In the genomic region with DNA sequence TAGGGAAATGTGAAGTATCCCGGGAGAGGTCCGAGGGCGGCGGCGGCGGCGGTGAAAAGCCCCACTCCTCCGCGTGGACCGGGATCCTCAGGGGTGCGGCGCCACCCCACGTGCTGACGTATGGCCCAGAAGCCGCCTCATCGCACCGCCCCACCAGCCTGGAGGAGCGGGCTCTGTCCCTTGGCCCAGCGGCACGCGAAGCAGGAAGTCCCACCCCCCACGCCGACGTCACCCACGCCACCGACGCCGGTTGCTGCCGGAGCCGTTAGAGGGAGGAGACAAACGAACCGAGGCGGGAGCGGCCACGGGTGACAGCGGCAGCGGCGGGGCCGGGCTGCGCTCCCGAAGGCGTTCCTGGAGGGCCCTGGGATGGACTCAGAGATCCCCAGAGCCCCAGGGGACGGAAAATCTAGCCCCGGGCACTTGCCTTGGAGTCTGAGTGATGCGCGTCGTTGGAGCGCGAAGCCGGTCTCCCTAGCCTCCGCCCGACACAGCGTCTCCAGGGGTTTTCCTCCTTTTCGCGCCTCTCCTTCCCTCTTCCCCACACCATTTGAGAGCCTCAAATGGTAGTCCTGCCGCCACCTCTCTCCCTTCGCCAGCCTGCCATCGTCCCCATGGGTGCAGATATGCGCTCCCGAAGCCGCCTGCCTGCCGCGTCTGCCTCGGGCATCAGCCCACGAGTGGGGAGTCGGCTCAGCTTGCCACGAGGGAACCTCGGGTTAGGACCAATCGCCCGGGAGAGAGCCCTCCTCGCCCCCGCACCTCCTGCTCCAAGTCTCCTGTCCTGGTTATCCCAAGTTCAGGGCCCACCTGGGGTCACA, we compare ENCODE assay signal across 8 cellular contexts.
A peak's percentile ranks its signal among the peaks of the same experiment; 100 is the strongest.
DNase-seq lines count a peak whose midpoint lies in the region; ATAC-seq lines count a peak whose summit lies in the region.

A gene with protein sequence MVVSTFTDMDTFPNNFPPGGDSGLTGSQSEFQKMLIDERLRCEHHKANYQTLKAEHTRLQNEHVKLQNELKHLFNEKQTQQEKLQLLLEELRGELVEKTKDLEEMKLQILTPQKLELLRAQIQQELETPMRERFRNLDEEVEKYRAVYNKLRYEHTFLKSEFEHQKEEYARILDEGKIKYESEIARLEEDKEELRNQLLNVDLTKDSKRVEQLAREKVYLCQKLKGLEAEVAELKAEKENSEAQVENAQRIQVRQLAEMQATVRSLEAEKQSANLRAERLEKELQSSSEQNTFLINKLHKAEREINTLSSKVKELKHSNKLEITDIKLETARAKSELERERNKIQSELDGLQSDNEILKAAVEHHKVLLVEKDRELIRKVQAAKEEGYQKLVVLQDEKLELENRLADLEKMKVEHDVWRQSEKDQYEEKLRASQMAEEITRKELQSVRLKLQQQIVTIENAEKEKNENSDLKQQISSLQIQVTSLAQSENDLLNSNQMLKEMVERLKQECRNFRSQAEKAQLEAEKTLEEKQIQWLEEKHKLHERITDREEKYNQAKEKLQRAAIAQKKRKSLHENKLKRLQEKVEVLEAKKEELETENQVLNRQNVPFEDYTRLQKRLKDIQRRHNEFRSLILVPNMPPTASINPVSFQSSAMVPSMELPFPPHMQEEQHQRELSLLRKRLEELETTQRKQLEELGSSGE (minus strand): TSS at position 95 of the 821 bp plus-strand sequence. CDS start 47,377 bp downstream, outside the sequence.

- DNase-seq in AG08396 (ENCODE audit: low spot score) (peak; percentile 96), NCI-H345 treated with DMSO at 0.1 percent for 48 hours (lab: John Stamatoyannopoulos, UW; ENCODE audit: unreplicated experiment) (peak; percentile 78), cerebellar cortex (ENCODE audit: low spot score) (peak; percentile 97), islet precursor cell (peak; percentile 97)
- DNase-seq in activated CD4-positive, CD25-positive, alpha-beta regulatory T cell treated with anti-CD3 and anti-CD28 coated beads, Interleukin-2, amount 50 U/mL, for 16 hours (ENCODE audit: low read depth, low spot score) = peak; percentile 91
- peak; percentile 93 to 96 (median 95) for DNase-seq in stimulated activated CD4-positive, alpha-beta T cell treated with anti-CD3 and anti-CD28 coated beads, Interleukin-12 subunit alpha, Interleukin-12 subunit beta, amount 100 ng/mL, for 48 hours (ENCODE audit: low read depth in 2 of 3, low spot score in 1 of 3)

- ATAC-seq in GM19023 (IDR thresholded peaks at IDR 0.05; ENCODE audit: unreplicated experiment) = peak; percentile 97
- ATAC-seq in HG03280 (IDR thresholded peaks at IDR 0.05; ENCODE audit: unreplicated experiment) = peak; percentile 98

Comparison
In these comparisons a context has a peak if more than half of its experiments do, and no peak if none do; other contexts are left out.
1. Peak in every context shown above with its lines: DNase-seq and ATAC-seq.